Comparison of ENCODE assay signal across 11 cellular contexts in genomic region chr11:1646540-1646939, GRCh38. TPM values are rescaled to one million over a fixed set of nuclear protein-coding genes. Genes with fewer than 3 reads are reported as not detected.
"Had no signal": no experiment of that assay in that cellular context is flagged by ENCODE, and none has a peak within 500 bp of the region (broad histone marks: within the 10 kb centered on the region; RNA-seq: fewer than 3 reads in every experiment).

No MANE protein-coding gene starts in this region.

RNA-seq across cellular contexts. Expression of gene KRTAP5-5, which starts 17.0 kb away (rescaled TPM):
- total RNA-seq: OCI-LY7, PC-3, PC-9, Peyer's patch, Right ventricle myocardium inferior, Right ventricle myocardium superior, RPMI7951, SJCRH30, SJSA1, SK-MEL-5 had no signal
- polyA plus RNA-seq: SK-N-SH had no signal

RNA-seq across cellular contexts. Expression of gene KRTAP5-4, which starts 24.6 kb away (rescaled TPM):
- total RNA-seq: OCI-LY7, PC-3, PC-9, Peyer's patch, Right ventricle myocardium inferior, Right ventricle myocardium superior, RPMI7951, SJCRH30, SJSA1, SK-MEL-5 had no signal
- polyA plus RNA-seq: SK-N-SH had no signal

RNA-seq across cellular contexts. Expression of gene KRTAP5-3, which starts 38.3 kb away (rescaled TPM):
- total RNA-seq: OCI-LY7, PC-3, PC-9, Peyer's patch, Right ventricle myocardium inferior, Right ventricle myocardium superior, RPMI7951, SJCRH30, SJSA1, SK-MEL-5 had no signal
- polyA plus RNA-seq: SK-N-SH had no signal

RNA-seq across cellular contexts. Expression of gene KRTAP5-2, which starts 48.4 kb away (rescaled TPM):
- total RNA-seq: OCI-LY7, PC-3, PC-9, Peyer's patch, Right ventricle myocardium inferior, Right ventricle myocardium superior, RPMI7951, SJCRH30, SJSA1 had no signal
- polyA plus RNA-seq: SK-N-SH had no signal

RNA-seq across cellular contexts. Expression of gene KRTAP5-6, which starts 50.5 kb away (rescaled TPM):
- total RNA-seq: OCI-LY7, PC-3, PC-9, Peyer's patch, Right ventricle myocardium inferior, Right ventricle myocardium superior, RPMI7951, SJCRH30, SJSA1, SK-MEL-5 had no signal
- polyA plus RNA-seq: SK-N-SH had no signal
